ENCODE assay signal across 1 cellular context in the genomic region with DNA sequence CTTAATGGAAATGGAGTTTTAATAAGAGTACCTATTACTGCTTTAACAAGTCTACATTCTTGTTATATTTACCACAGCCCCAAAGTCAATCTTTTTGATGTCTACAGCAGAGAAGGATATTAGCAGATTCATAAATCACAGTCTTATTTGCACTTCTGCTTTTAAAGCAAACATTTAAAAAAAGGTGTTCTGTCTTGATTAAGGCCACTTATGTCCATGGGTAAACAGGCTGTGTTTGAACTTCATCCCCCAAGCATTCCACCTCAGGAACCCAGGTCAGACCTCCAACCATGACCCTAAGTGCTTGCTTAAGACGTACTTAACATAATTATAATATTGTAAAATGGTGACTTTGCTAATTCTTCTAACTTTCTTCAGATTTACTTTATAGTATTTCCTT.
TF ChIP-seq lines count a peak whose summit lies in the region.

No MANE protein-coding gene starts in this region.

TF ChIP-seq in GM23338, 12 proteins besides CTCF, POLR2A, EP300 and RAD21 (continued from another document):
- TF ChIP-seq, protein P1, sequence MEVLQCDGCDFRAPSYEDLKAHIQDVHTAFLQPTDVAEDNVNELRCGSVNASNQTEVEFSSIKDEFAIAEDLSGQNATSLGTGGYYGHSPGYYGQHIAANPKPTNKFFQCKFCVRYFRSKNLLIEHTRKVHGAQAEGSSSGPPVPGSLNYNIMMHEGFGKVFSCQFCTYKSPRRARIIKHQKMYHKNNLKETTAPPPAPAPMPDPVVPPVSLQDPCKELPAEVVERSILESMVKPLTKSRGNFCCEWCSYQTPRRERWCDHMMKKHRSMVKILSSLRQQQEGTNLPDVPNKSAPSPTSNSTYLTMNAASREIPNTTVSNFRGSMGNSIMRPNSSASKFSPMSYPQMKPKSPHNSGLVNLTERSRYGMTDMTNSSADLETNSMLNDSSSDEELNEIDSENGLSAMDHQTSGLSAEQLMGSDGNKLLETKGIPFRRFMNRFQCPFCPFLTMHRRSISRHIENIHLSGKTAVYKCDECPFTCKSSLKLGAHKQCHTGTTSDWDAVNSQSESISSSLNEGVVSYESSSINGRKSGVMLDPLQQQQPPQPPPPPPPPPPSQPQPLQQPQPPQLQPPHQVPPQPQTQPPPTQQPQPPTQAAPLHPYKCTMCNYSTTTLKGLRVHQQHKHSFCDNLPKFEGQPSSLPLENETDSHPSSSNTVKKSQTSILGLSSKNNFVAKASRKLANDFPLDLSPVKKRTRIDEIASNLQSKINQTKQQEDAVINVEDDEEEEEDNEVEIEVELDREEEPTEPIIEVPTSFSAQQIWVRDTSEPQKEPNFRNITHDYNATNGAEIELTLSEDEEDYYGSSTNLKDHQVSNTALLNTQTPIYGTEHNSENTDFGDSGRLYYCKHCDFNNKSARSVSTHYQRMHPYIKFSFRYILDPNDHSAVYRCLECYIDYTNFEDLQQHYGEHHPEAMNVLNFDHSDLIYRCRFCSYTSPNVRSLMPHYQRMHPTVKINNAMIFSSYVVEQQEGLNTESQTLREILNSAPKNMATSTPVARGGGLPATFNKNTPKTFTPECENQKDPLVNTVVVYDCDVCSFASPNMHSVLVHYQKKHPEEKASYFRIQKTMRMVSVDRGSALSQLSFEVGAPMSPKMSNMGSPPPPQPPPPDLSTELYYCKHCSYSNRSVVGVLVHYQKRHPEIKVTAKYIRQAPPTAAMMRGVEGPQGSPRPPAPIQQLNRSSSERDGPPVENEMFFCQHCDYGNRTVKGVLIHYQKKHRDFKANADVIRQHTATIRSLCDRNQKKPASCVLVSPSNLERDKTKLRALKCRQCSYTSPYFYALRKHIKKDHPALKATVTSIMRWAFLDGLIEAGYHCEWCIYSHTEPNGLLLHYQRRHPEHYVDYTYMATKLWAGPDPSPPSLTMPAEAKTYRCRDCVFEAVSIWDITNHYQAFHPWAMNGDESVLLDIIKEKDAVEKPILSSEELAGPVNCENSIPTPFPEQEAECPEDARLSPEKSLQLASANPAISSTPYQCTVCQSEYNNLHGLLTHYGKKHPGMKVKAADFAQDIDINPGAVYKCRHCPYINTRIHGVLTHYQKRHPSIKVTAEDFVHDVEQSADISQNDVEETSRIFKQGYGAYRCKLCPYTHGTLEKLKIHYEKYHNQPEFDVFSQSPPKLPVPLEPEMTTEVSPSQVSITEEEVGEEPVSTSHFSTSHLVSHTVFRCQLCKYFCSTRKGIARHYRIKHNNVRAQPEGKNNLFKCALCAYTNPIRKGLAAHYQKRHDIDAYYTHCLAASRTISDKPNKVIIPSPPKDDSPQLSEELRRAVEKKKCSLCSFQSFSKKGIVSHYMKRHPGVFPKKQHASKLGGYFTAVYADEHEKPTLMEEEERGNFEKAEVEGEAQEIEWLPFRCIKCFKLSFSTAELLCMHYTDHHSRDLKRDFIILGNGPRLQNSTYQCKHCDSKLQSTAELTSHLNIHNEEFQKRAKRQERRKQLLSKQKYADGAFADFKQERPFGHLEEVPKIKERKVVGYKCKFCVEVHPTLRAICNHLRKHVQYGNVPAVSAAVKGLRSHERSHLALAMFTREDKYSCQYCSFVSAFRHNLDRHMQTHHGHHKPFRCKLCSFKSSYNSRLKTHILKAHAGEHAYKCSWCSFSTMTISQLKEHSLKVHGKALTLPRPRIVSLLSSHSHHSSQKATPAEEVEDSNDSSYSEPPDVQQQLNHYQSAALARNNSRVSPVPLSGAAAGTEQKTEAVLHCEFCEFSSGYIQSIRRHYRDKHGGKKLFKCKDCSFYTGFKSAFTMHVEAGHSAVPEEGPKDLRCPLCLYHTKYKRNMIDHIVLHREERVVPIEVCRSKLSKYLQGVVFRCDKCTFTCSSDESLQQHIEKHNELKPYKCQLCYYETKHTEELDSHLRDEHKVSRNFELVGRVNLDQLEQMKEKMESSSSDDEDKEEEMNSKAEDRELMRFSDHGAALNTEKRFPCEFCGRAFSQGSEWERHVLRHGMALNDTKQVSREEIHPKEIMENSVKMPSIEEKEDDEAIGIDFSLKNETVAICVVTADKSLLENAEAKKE (CRISPR knock-in tag; IDR thresholded peaks at IDR 0.05), result no peak
- TF ChIP-seq, protein P2, sequence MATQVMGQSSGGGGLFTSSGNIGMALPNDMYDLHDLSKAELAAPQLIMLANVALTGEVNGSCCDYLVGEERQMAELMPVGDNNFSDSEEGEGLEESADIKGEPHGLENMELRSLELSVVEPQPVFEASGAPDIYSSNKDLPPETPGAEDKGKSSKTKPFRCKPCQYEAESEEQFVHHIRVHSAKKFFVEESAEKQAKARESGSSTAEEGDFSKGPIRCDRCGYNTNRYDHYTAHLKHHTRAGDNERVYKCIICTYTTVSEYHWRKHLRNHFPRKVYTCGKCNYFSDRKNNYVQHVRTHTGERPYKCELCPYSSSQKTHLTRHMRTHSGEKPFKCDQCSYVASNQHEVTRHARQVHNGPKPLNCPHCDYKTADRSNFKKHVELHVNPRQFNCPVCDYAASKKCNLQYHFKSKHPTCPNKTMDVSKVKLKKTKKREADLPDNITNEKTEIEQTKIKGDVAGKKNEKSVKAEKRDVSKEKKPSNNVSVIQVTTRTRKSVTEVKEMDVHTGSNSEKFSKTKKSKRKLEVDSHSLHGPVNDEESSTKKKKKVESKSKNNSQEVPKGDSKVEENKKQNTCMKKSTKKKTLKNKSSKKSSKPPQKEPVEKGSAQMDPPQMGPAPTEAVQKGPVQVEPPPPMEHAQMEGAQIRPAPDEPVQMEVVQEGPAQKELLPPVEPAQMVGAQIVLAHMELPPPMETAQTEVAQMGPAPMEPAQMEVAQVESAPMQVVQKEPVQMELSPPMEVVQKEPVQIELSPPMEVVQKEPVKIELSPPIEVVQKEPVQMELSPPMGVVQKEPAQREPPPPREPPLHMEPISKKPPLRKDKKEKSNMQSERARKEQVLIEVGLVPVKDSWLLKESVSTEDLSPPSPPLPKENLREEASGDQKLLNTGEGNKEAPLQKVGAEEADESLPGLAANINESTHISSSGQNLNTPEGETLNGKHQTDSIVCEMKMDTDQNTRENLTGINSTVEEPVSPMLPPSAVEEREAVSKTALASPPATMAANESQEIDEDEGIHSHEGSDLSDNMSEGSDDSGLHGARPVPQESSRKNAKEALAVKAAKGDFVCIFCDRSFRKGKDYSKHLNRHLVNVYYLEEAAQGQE (IDR thresholded peaks at IDR 0.05; ENCODE audit: unreplicated experiment), result no peak
- TF ChIP-seq JUNB (IDR thresholded peaks at IDR 0.05; ENCODE audit: unreplicated experiment), result no peak
- TF ChIP-seq, protein P3, sequence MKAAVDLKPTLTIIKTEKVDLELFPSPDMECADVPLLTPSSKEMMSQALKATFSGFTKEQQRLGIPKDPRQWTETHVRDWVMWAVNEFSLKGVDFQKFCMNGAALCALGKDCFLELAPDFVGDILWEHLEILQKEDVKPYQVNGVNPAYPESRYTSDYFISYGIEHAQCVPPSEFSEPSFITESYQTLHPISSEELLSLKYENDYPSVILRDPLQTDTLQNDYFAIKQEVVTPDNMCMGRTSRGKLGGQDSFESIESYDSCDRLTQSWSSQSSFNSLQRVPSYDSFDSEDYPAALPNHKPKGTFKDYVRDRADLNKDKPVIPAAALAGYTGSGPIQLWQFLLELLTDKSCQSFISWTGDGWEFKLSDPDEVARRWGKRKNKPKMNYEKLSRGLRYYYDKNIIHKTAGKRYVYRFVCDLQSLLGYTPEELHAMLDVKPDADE (IDR thresholded peaks at IDR 0.05), result no peak
- TF ChIP-seq EZH2phosphoT487 (IDR thresholded peaks at IDR 0.05; ENCODE audit: unreplicated experiment), result no peak
- no peak for TF ChIP-seq CREB1 (CRISPR knock-in tag; IDR thresholded peaks at IDR 0.05; ENCODE audit: low read depth)
